ENCODE assay signal across 8 cellular contexts in the genomic region with DNA sequence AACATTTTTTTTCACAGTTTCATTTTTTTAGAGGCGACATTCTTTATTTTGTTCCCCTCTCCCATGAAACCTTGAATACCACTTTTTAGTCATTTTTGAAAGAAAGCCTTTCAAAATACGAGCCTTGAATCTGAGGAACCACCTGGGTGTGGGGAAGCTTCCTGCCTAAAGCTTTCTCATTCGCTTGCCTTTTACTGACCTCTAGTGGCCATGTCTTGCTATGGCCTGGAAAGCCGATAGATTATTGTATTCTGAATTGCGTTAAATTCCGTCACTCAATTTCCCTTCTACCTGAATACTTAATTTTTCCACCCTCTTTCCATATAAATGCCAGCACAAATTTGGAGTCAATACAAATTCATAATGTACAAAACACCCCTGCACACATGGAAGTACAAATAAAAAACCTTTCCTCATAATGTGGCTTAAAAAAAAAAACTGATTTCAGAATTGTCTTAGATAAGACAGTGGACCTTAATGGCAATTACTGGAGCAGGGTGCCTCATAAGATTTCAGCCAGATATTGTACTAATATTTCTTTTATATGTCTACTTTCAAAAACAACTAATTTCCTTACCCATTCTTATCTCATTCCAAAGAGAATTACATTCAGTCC.
DNase-seq lines count a peak whose midpoint lies in the region; ATAC-seq and TF ChIP-seq lines count a peak whose summit lies in the region.

No MANE protein-coding gene starts in this region.

- TF ChIP-seq CTCF in C4-2B (conservative IDR thresholded peaks at IDR 0.05) (peak; percentile 88), WI38 (IDR thresholded peaks at IDR 0.05; ENCODE audit: low read depth, low read length) (peak; percentile 89)

- peak; percentile 56 for DNase-seq in NCI-H2029 treated with DMSO at 0.1 percent for 48 hours (lab: John Stamatoyannopoulos, UW)
- peak; percentile 52 for DNase-seq in ecto neural progenitor cell (ENCODE audit: low spot score)
- DNase-seq in lung microvascular endothelial cell (ENCODE audit: low read depth in 2 of 2): peak; percentile 61 to 70
- DNase-seq in stimulated activated CD8-positive, alpha-beta memory T cell treated with anti-CD3 and anti-CD28 coated beads, Interleukin-7, amount 100 ng/mL, for 4 hours (ENCODE audit: low read depth in 2 of 2): peak; percentile 2 to 22

- peak; percentile 100 for ATAC-seq in GM18867 (IDR thresholded peaks at IDR 0.05; ENCODE audit: unreplicated experiment)
- ATAC-seq in HG03045 (IDR thresholded peaks at IDR 0.05; ENCODE audit: unreplicated experiment): peak; percentile 96

- no peak overlapping the region for H3K4me3 ChIP-seq in WI38 (ENCODE audit: low read depth, low read length)

- no peak overlapping the region for H3K27ac ChIP-seq in C4-2B

Comparison
In these comparisons a context has a peak if more than half of its experiments do, and no peak if none do; other contexts are left out.
1. DNase-seq: peak in every context shown above with its lines; median percentile 66 in lung microvascular endothelial cell; 56 in NCI-H2029 treated with DMSO at 0.1 percent for 48 hours; 52 in ecto neural progenitor cell; 12 in stimulated activated CD8-positive, alpha-beta memory T cell treated with anti-CD3 and anti-CD28 coated beads, Interleukin-7, amount 100 ng/mL, for 4 hours.